In genomic region chr5:102895223-102895622, GRCh38 we compare ENCODE assay signal across 6 cellular contexts.
"Had no signal": no experiment of that assay in that cellular context is flagged by ENCODE, and none has a peak within 500 bp of the region (broad histone marks: within the 10 kb centered on the region; RNA-seq: fewer than 3 reads in every experiment).

No MANE protein-coding gene starts in this region.

- H3K27ac ChIP-seq: HL-60 had no signal

- ATAC-seq: HepG2, K562 had no signal

- H3K4me3 ChIP-seq: K562 had no signal

- DNase-seq: IMR-90, KBM-7, KG1 had no signal
